29 cellular contexts compared by ENCODE assay signal in the genomic region with DNA sequence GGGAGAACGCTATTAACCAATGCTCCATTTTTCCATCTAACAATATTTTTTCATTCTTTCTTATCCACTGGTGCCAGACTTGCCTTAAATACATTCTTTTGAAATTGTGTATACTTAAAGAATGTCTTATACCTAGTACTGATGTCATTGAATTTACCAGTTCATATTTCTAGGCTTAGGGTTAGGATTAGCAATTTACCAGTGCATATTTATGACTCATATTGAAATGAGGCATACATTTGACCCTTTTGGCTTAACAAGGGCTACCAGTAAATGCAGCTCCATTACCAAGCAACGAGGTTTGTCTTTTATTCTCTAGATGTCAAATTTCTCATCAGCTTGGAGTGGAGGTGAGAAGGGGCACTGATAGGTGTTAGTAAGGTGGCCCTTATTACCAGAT.
"Had no signal": no experiment of that assay in that cellular context is flagged by ENCODE, and none has a peak within 500 bp of the region (broad histone marks: within the 10 kb centered on the region; RNA-seq: fewer than 3 reads in every experiment).

No MANE protein-coding gene starts in this region.

- H3K36me3 ChIP-seq: ascending aorta, breast epithelium, esophagus squamous epithelium, WERI-Rb-1 had no signal

- H3K4me3 ChIP-seq: ascending aorta, breast epithelium, esophagus squamous epithelium had no signal

- H3K4me1 ChIP-seq: ascending aorta, breast epithelium, esophagus squamous epithelium had no signal

- H3K27me3 ChIP-seq: ascending aorta, breast epithelium, esophagus squamous epithelium had no signal

- DNase-seq: activated B cell treated with CpG ODN at 0.5 μM for 24 hours; activated CD4-positive, alpha-beta memory T cell treated with anti-CD3 and anti-CD28 coated beads for 36 hours; activated CD4-positive, alpha-beta T cell treated with anti-CD3 and anti-CD28 coated beads for 48 hours; activated CD4-positive, alpha-beta T cell treated with anti-CD3 and anti-CD28 coated beads, Interleukin-2, amount 50 U/mL, for 1 hour; activated CD8-positive, alpha-beta memory T cell treated with anti-CD3 and anti-CD28 coated beads, Interleukin-2, amount 10 ng/mL, durations not matched to agents 7 days and 5 days; activated CD8-positive, alpha-beta memory T cell treated with anti-CD3 and anti-CD28 coated beads, Interleukin-2, amount 50 U/mL, for 4 hours; activated CD8-positive, alpha-beta T cell treated with anti-CD3 and anti-CD28 coated beads, Interleukin-2, amount 10 ng/mL, durations not matched to agents 7 days and 5 days; activated effector memory CD4-positive, alpha-beta T cell treated with anti-CD3 and anti-CD28 coated beads, Interleukin-2, amount 50 U/mL, for 16 hours; activated naive CD4-positive, alpha-beta T cell treated with anti-CD3 and anti-CD28 coated beads, Interleukin-2, amount 10 ng/mL, durations not matched to agents 7 days and 5 days; activated naive CD8-positive, alpha-beta T cell treated with anti-CD3 and anti-CD28 coated beads, Interleukin-2, amount 10 ng/mL, durations not matched to agents 7 days and 5 days; activated T-cell treated with anti-CD3 and anti-CD28 coated beads, Interleukin-2, amount 50 U/mL, for 1 hour; activated T-cell treated with anti-CD3 and anti-CD28 coated beads, Interleukin-2, amount 50 U/mL, for 48 hours; cortex of kidney; dermis blood vessel endothelial cell; effector CD4-positive, alpha-beta T cell; effector memory CD8-positive, alpha-beta T cell; esophagus squamous epithelium; head of caudate nucleus; T-helper 1 cell; T-helper 17 cell; T1000; WERI-Rb-1 had no signal

- ATAC-seq: activated CD4-positive, CD25-positive, alpha-beta regulatory T cell treated with anti-CD3 and anti-CD28 coated beads, Interleukin-2, amount 50 U/mL, for 24 hours; activated CD8-positive, alpha-beta memory T cell treated with anti-CD3 and anti-CD28 coated beads, Interleukin-2, amount 10 ng/mL, durations not matched to agents 7 days and 5 days; activated CD8-positive, alpha-beta T cell treated with anti-CD3 and anti-CD28 coated beads, Interleukin-2, amount 10 ng/mL, durations not matched to agents 7 days and 5 days; activated naive CD4-positive, alpha-beta T cell treated with anti-CD3 and anti-CD28 coated beads, Interleukin-2, amount 50 U/mL, for 72 hours; effector memory CD8-positive, alpha-beta T cell; T-helper 17 cell had no signal

- H3K9me3 ChIP-seq: ascending aorta, breast epithelium, esophagus squamous epithelium had no signal

- H3K27ac ChIP-seq: ascending aorta, breast epithelium, epithelial cell of prostate, esophagus squamous epithelium, WERI-Rb-1 had no signal

- FAIRE-seq: colon, frontal cortex had no signal
